ENCODE assay signal across 1 cellular context in genomic region chr19:1773173-1773572, GRCh38.
TF ChIP-seq lines count a peak whose summit lies in the region.

No MANE protein-coding gene starts in this region.

TF ChIP-seq in WTC11, 78 proteins besides CTCF, POLR2A, EP300 and RAD21 (continued from another document):
- no peak for TF ChIP-seq IRF1 (CRISPR knock-in tag; IDR thresholded peaks at IDR 0.05)
TF ChIP-seq in WTC11: peak in this region for 0.
